ENCODE assay signal across 10 cellular contexts in genomic region chr9:35051069-35051967, GRCh38. TPM values are rescaled to one million over a fixed set of nuclear protein-coding genes. Genes with fewer than 3 reads are reported as not detected.
DNase-seq lines count a peak whose midpoint lies in the region; ATAC-seq and TF ChIP-seq lines count a peak whose summit lies in the region.
"Had no signal": no experiment of that assay in that cellular context is flagged by ENCODE, and none has a peak within 500 bp of the region (broad histone marks: within the 10 kb centered on the region; RNA-seq: fewer than 3 reads in every experiment).

No MANE protein-coding gene starts in this region.

- peak; percentile 79 for ATAC-seq in left colon

- H3K36me3 Mint-ChIP-seq in brain: peaks cover 92% of the 10 kb centered on the region

- peak; percentile 62 for DNase-seq in ELF-1 (ENCODE audit: low read depth, low spot score)
- peak; percentile 26 for DNase-seq in T follicular helper cell (ENCODE audit: low read depth)
- peak in 1 of 2 donors; percentile 48 for DNase-seq in left colon
- DNase-seq in stimulated activated CD8-positive, alpha-beta memory T cell treated with anti-CD3 and anti-CD28 coated beads, Interleukin-4, amount 100 ng/mL, for 48 hours: peak; percentile 72
- DNase-seq in mucosa of gallbladder (ENCODE audit: low spot score): no peak
- DNase-seq in dedifferentiated amniotic fluid mesenchymal stem cell (ENCODE audit: extremely low spot score): no peak

- TF ChIP-seq RAD21 in Ishikawa (IDR thresholded peaks at IDR 0.05; ENCODE audit: low read depth): peak; percentile 27

- H3K27me3 Mint-ChIP-seq in brain: no peaks in the 10 kb centered on the region
- H3K27me3 Mint-ChIP-seq: activated naive CD4-positive, alpha-beta T cell treated with anti-CD3 and anti-CD28 coated beads, Interleukin-2, amount 50 U/mL, for 24 hours; stimulated activated naive CD8-positive, alpha-beta T cell treated with anti-CD3 and anti-CD28 coated beads, Interleukin-15, Interleukin-2, amounts not matched to agents 100 ng/mL and 50 ng/mL, for 24 hours had no signal

- H3K4me3 Mint-ChIP-seq in brain: no peak overlapping the region
- H3K4me3 Mint-ChIP-seq: activated naive CD4-positive, alpha-beta T cell treated with anti-CD3 and anti-CD28 coated beads, Interleukin-2, amount 50 U/mL, for 24 hours; stimulated activated naive CD8-positive, alpha-beta T cell treated with anti-CD3 and anti-CD28 coated beads, Interleukin-15, Interleukin-2, amounts not matched to agents 100 ng/mL and 50 ng/mL, for 24 hours had no signal

- peak overlapping the region in 2 of 5 experiments; percentile 64 to 68 for H3K27ac Mint-ChIP-seq in brain
- H3K27ac Mint-ChIP-seq: activated naive CD4-positive, alpha-beta T cell treated with anti-CD3 and anti-CD28 coated beads, Interleukin-2, amount 50 U/mL, for 24 hours; stimulated activated naive CD8-positive, alpha-beta T cell treated with anti-CD3 and anti-CD28 coated beads, Interleukin-15, Interleukin-2, amounts not matched to agents 100 ng/mL and 50 ng/mL, for 24 hours had no signal

- intact Hi-C loops in left colon (cut with DNase I, micrococcal nuclease): no loop called here

- no peaks in the 10 kb centered on the region for H3K4me1 Mint-ChIP-seq in brain

- TF ChIP-seq CTCF in brain (conservative IDR thresholded peaks at IDR 0.05): peak; percentile 36 to 60

- no peak for TF ChIP-seq EP300 in Ishikawa (IDR thresholded peaks at IDR 0.05; ENCODE audit: borderline replicate concordance)

- H3K9me3 Mint-ChIP-seq in brain: peaks cover 0 to 3% (median 0%) of the 10 kb centered on the region in 5 experiments
- H3K9me3 Mint-ChIP-seq: activated naive CD4-positive, alpha-beta T cell treated with anti-CD3 and anti-CD28 coated beads, Interleukin-2, amount 50 U/mL, for 24 hours; stimulated activated naive CD8-positive, alpha-beta T cell treated with anti-CD3 and anti-CD28 coated beads, Interleukin-15, Interleukin-2, amounts not matched to agents 100 ng/mL and 50 ng/mL, for 24 hours had no signal

TF ChIP-seq in Ishikawa, 13 proteins besides CTCF, POLR2A, EP300 and RAD21:
- TF ChIP-seq MAX (IDR thresholded peaks at IDR 0.05) (no peak), CREB1 (IDR thresholded peaks at IDR 0.05; ENCODE audit: low read depth) (no peak), NFIC (IDR thresholded peaks at IDR 0.05) (no peak), USF1 (IDR thresholded peaks at IDR 0.05) (no peak), TCF12 (IDR thresholded peaks at IDR 0.05; ENCODE audit: low read depth) (no peak), TAF1 (IDR thresholded peaks at IDR 0.05; ENCODE audit: low read depth) (no peak), REST (IDR thresholded peaks at IDR 0.05; ENCODE audit: low read depth) (no peak), EGR1 (IDR thresholded peaks at IDR 0.05) (no peak), FOXM1 (IDR thresholded peaks at IDR 0.05; ENCODE audit: borderline replicate concordance, low read depth) (no peak), TEAD4 (IDR thresholded peaks at IDR 0.05) (no peak), ZBTB7A (IDR thresholded peaks at IDR 0.05; ENCODE audit: low read depth) (no peak), CEBPB (IDR thresholded peaks at IDR 0.05) (no peak)

RNA-seq across cellular contexts. Expression of gene VCP, which starts 21.1 kb away (rescaled TPM):
- polyA plus RNA-seq in brain (ENCODE audit: insufficient read depth, low read depth, low replicate concordance): 269 TPM
- 100 to 1,000 TPM; 167 to 189 TPM for total RNA-seq in left colon
- 243 TPM for total RNA-seq in mucosa of gallbladder

RNA-seq across cellular contexts. Expression of gene FANCG, which starts 28.4 kb away (rescaled TPM):
- 79.9 TPM for polyA plus RNA-seq in brain (ENCODE audit: insufficient read depth, low read depth, low replicate concordance)
- total RNA-seq in left colon (10 to 100 TPM; 11.0 to 17.3 TPM), mucosa of gallbladder (17.4 TPM)

RNA-seq across cellular contexts. Expression of gene PIGO, which starts 45.1 kb away (rescaled TPM):
- polyA plus RNA-seq in brain (ENCODE audit: insufficient read depth, low read depth, low replicate concordance): 39.7 TPM
- total RNA-seq in left colon: 10 to 100 TPM; 32.4 to 38.7 TPM
- 35.9 TPM for total RNA-seq in mucosa of gallbladder

RNA-seq across cellular contexts. Expression of gene STOML2, which starts 51.6 kb away (rescaled TPM):
- 214 TPM for polyA plus RNA-seq in brain (ENCODE audit: insufficient read depth, low read depth, low replicate concordance)
- 100 to 1,000 TPM in 1 of 2 donors, 10 to 100 TPM in 1; 89.8 to 118 TPM for total RNA-seq in left colon
- 94.9 TPM for total RNA-seq in mucosa of gallbladder

Comparison
In these comparisons a context has a peak if more than half of its experiments do, and no peak if none do; other contexts are left out.
1. DNase-seq: peak in ELF-1 (single experiment), T follicular helper cell (single experiment) and stimulated activated CD8-positive, alpha-beta memory T cell treated with anti-CD3 and anti-CD28 coated beads, Interleukin-4, amount 100 ng/mL, for 48 hours (single experiment); none in mucosa of gallbladder (single experiment) and dedifferentiated amniotic fluid mesenchymal stem cell (single experiment).